24 cellular contexts compared by ENCODE assay signal in the genomic region with DNA sequence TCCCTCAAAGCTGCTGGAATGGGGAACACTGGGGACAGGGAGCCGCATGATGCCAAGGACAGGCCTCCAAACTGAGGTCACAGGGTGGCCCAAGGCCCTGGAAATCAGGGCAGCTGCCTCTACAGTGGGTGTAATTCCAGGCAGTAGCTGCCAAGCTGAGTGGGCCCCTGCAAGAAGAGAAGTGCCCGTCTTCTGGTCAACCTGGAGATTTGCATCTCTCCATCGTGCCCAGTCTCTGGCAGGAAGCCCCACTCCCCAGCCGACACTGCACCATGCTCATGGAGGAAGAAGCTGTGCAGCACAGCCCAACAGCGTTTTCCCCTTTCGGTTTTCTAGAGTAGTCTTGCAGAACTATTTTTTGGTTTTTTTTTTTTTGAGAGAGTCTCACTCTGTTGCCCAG. TPM values are rescaled to one million over a fixed set of nuclear protein-coding genes. Genes with fewer than 3 reads are reported as not detected.
"Had no signal": no experiment of that assay in that cellular context is flagged by ENCODE, and none has a peak within 500 bp of the region (broad histone marks: within the 10 kb centered on the region; RNA-seq: fewer than 3 reads in every experiment).

No MANE protein-coding gene starts in this region.

- H3K27me3 ChIP-seq: colonic mucosa, esophagus squamous epithelium, neural progenitor cell, ovary, stomach, transverse colon had no signal

- H3K9me3 ChIP-seq: colonic mucosa had no signal

- H3K36me3 ChIP-seq: neural progenitor cell had no signal

- H3K4me1 ChIP-seq: colonic mucosa, esophagus squamous epithelium, neural progenitor cell, stomach, transverse colon had no signal

- H3K4me3 ChIP-seq: colonic mucosa, esophagus squamous epithelium, lung, neural progenitor cell, ovary, stomach, thoracic aorta, transverse colon had no signal

- ATAC-seq: left cardiac atrium; left ventricle myocardium superior; natural killer cell treated with Interleukin-12 subunit alpha and Interleukin-12 subunit beta and Interleukin-15 and Interleukin-18, amount 100 ng/mL, for 72 hours; right cardiac atrium had no signal

- DNase-seq: colonic mucosa; dermis blood vessel endothelial cell; esophagus squamous epithelium; foreskin fibroblast; immature natural killer cell; kidney; left cardiac atrium; left ventricle myocardium superior; mesenchymal stem cell; midbrain; nucleus accumbens; ovary; right cardiac atrium; stimulated activated naive CD4-positive, alpha-beta T cell; stomach; substantia nigra; transverse colon had no signal

- H3K9ac ChIP-seq: neural progenitor cell had no signal

- H3K27ac ChIP-seq: colonic mucosa, esophagus squamous epithelium, neural progenitor cell, ovary, stomach, thoracic aorta, transverse colon had no signal

RNA-seq across cellular contexts. Expression of gene FAM209A, which starts 2.2 kb away (rescaled TPM):
- total RNA-seq: dermis blood vessel endothelial cell, epithelial cell of proximal tubule, esophagus squamous epithelium, left cardiac atrium, left ventricle myocardium superior, progenitor cell of endocrine pancreas, right cardiac atrium, thoracic aorta, transverse colon, urinary bladder had no signal
- polyA plus RNA-seq: right cardiac atrium had no signal

RNA-seq across cellular contexts. Expression of gene FAM209B, which starts 10.7 kb away (rescaled TPM):
- total RNA-seq: dermis blood vessel endothelial cell, epithelial cell of proximal tubule, esophagus squamous epithelium, kidney, left cardiac atrium, left ventricle myocardium superior, progenitor cell of endocrine pancreas, stomach, thoracic aorta, urinary bladder had no signal
